Comparison of ENCODE assay signal across 1 cellular context in genomic region chr9:111237447-111237846, GRCh38.
TF ChIP-seq lines count a peak whose summit lies in the region.

No MANE protein-coding gene starts in this region.

TF ChIP-seq in GM23338, 12 proteins besides CTCF, POLR2A, EP300 and RAD21 (continued from another document):
- no peak for TF ChIP-seq REST (IDR thresholded peaks at IDR 0.05; ENCODE audit: unreplicated experiment)
- no peak for TF ChIP-seq ETS1 (IDR thresholded peaks at IDR 0.05)
- no peak for TF ChIP-seq EZH2 (IDR thresholded peaks at IDR 0.05; ENCODE audit: low read depth, unreplicated experiment)
- TF ChIP-seq ZNF114 (CRISPR knock-in tag; IDR thresholded peaks at IDR 0.05) = no peak
- no peak for TF ChIP-seq EZH2phosphoT487 (IDR thresholded peaks at IDR 0.05; ENCODE audit: unreplicated experiment)
- TF ChIP-seq NANOG (IDR thresholded peaks at IDR 0.05; ENCODE audit: borderline replicate concordance) = no peak
- no peak for TF ChIP-seq JUNB (IDR thresholded peaks at IDR 0.05; ENCODE audit: unreplicated experiment)
- no peak for TF ChIP-seq ZNF331 (CRISPR knock-in tag; IDR thresholded peaks at IDR 0.05; ENCODE audit: low read depth)
- TF ChIP-seq CREB1 (CRISPR knock-in tag; IDR thresholded peaks at IDR 0.05; ENCODE audit: low read depth) = no peak
